In the genomic region with DNA sequence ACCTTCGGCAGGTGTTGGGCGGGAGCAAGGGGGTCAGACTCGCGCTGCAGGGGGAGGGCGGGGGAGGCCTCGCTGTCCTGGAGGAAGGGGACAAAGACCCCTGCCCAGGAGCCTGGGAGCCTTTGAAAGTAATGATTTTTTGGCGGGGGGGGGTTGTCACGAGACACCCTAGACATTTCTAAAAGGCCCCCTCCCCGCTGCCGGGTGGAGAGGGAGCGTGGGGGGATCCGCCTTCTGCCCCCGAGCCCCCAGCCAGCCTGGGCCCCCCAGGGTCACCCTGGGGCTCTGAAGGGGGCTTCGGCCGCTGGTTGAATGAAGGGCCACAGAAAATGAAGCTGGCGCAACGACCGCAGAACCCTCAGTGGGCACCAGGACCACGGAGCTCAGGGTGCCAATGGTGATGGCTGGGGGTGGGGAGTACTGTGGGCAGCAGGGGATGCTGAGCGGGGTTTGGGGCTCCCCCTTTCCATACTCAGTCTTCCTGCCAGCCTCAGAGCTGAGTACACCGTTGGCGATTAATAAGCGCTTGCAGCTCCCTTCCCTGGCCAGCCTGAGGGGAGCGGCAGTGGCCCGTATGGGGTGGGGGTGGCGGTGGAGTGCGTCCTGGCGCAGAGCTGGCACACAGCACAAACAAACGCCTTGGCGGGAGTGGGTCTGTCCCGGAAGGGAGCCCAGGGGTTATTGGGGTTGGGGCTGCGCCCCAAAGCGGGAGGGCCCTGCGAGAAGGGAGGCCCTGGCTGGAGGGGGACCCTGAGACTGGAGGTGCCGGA, we compare ENCODE assay signal across 8 cellular contexts.
DNase-seq lines count a peak whose midpoint lies in the region; ATAC-seq and FAIRE-seq lines count a peak whose summit lies in the region.

No MANE protein-coding gene starts in this region.

- DNase-seq in COLO668 (lab: John Stamatoyannopoulos, UW; ENCODE audit: unreplicated experiment), result peak; percentile 55
- DNase-seq in NCI-H748 (lab: John Stamatoyannopoulos, UW; ENCODE audit: unreplicated experiment), result peak; percentile 73
- peak in 6 of 61 donors; percentile 32 to 56 (median 46) for DNase-seq in caudate nucleus (lab: John Stamatoyannopoulos, UW)
- no peak for DNase-seq in NCI-H1930 (lab: John Stamatoyannopoulos, UW)
- DNase-seq in GF-D8 (lab: John Stamatoyannopoulos, UW), result no peak
- DNase-seq in HTR-8/SVneo (ENCODE audit: insufficient read length, low spot score), result no peak

- no peak for FAIRE-seq in HTR-8/SVneo (lab: Jason Lieb, UNC)

- peak overlapping the region; percentile 44 for H3K27ac ChIP-seq in caudate nucleus (ENCODE audit: low read depth, low read length)
- peak overlapping the region; percentile 14 for H3K27ac ChIP-seq in muscle layer of duodenum (ENCODE audit: low read length)

- H3K4me1 ChIP-seq in muscle layer of duodenum (ENCODE audit: control insufficient read depth in 1 of 2, insufficient read depth in 2 of 2, low read length in 2 of 2), result peaks cover 0 to 48% of the 10 kb centered on the region in 2 donors

- H3K27me3 ChIP-seq in muscle layer of duodenum (ENCODE audit: low read depth, low read length), result no peaks in the 10 kb centered on the region

- H3K4me3 ChIP-seq in muscle layer of duodenum (ENCODE audit: low read depth in 1 of 2, low read length in 2 of 2), result peak overlapping the region; percentile 21 to 55

- no peak for ATAC-seq in HG03025 (IDR thresholded peaks at IDR 0.05; ENCODE audit: low FRiP score, unreplicated experiment)

- no peaks in the 10 kb centered on the region for H3K36me3 ChIP-seq in muscle layer of duodenum (ENCODE audit: control insufficient read depth in 1 of 2, insufficient read depth in 2 of 2, low read length in 2 of 2)

- peaks cover 0 to 1% of the 10 kb centered on the region in 2 donors for H3K9me3 ChIP-seq in muscle layer of duodenum (ENCODE audit: control insufficient read depth in 1 of 2, low read length in 2 of 2)

Comparison
In these comparisons a context has a peak if more than half of its experiments do, and no peak if none do; other contexts are left out.
1. DNase-seq: peak in COLO668 (single experiment) and NCI-H748 (single experiment); none in NCI-H1930 (0 of 2), GF-D8 (single experiment) and HTR-8/SVneo (single experiment).